Comparison of ENCODE assay signal across 29 cellular contexts in the genomic region with DNA sequence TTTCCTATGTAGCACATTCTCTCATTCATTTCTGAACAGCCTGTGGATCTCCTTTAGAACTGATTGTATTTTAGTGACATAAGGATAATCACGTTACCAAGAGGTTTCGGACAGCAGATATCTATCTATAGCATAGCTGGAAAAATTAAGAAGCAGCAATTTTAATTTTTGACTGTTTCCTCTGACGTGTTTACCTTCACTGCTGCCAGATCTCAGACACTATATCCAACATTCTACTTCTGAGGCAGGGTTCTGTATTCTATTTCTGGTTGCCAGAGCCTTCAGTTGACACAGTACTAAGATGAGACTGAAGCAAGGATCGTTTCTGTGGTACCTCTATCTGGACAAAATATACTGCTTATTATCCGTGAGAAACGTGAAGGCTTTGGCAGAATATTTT. TPM values are rescaled to one million over a fixed set of nuclear protein-coding genes. Genes with fewer than 3 reads are reported as not detected.
"Had no signal": no experiment of that assay in that cellular context is flagged by ENCODE, and none has a peak within 500 bp of the region (broad histone marks: within the 10 kb centered on the region; RNA-seq: fewer than 3 reads in every experiment).

A gene (plus strand): TSS at position 301 of the 400 bp plus-strand sequence. CDS start 1 bp downstream, at position 302.

- H3K27ac ChIP-seq: KMS-11, PC-9, SJSA1, SK-N-MC had no signal

- H2AFZ ChIP-seq: PC-9 had no signal

- H3K4me1 ChIP-seq: SJSA1 had no signal

- H3K36me3 Mint-ChIP-seq: T-cell had no signal

- H3K9me3 Mint-ChIP-seq: T-cell; T-helper 1 cell treated with Interleukin-12 subunit alpha and Interleukin-12 subunit beta and Interleukin-4 antibody, amounts not matched to agents 30 μg/mL and 1 μg/mL, for 36 hours had no signal

- H3K4me3 ChIP-seq: PC-9, SJSA1, SK-N-MC had no signal

- H3K9me3 ChIP-seq: SJSA1 had no signal

- H3K4me3 Mint-ChIP-seq: T-cell; T-helper 1 cell treated with Interleukin-12 subunit alpha and Interleukin-12 subunit beta and Interleukin-4 antibody, amounts not matched to agents 30 μg/mL and 1 μg/mL, for 36 hours had no signal

- H3K9ac ChIP-seq: KMS-11 had no signal

- FAIRE-seq: RCC 7860 had no signal

- H3K4me2 ChIP-seq: KMS-11, PC-9 had no signal

- H3K27me3 ChIP-seq: SJSA1 had no signal

- DNase-seq: IMR-90, Kasumi-1, MM.1S, NCI-H1092 treated with DMSO at 0.1 percent for 48 hours, NCI-H1436, NCI-H187, NCI-H2029, NCI-H2081 treated with DMSO at 0.1 percent for 48 hours, NCI-H2171, NCI-H226, NCI-H446, NCI-H510A, NCI-H524 treated with DMSO at 0.1 percent for 48 hours, NCI-H69, NCI-H774, PC-9, Right ventricle myocardium superior, RPMI8226, SIG-M5, SW 1271, T-cell had no signal

- H3K27ac Mint-ChIP-seq: T-cell; T-helper 1 cell treated with Interleukin-12 subunit alpha and Interleukin-12 subunit beta and Interleukin-4 antibody, amounts not matched to agents 30 μg/mL and 1 μg/mL, for 36 hours had no signal

- ATAC-seq: T-cell had no signal

- H3K4me1 Mint-ChIP-seq: T-cell had no signal

- H3K36me3 ChIP-seq: SJSA1 had no signal

RNA-seq across cellular contexts. Expression of the gene that starts here (rescaled TPM):
- total RNA-seq: HT-29, IMR-90, M059J, OCI-LY7, PC-9, Right ventricle myocardium superior, SJSA1, T-cell had no signal
- polyA plus RNA-seq: IMR-90 had no signal
